ENCODE assay signal across 38 cellular contexts in the genomic region with DNA sequence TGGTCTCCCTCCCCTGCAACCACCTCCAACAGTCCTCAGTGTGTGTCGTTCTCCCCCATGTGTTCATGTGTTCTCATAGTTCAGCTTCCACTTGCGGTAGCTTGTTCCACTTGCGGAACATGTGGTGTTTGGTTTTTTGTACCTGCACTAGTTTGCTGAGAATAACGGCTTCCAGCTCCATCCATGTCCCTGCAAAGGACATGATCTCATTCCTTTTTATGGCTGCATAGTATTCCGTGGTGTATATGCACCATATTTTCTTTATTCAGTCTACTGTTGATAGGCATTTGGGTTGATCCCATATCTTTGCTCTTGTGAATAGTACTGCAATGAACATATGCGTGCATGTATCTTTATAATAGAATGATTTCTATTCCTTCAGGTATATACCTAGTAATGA. TPM values are rescaled to one million over a fixed set of nuclear protein-coding genes. Genes with fewer than 3 reads are reported as not detected.
"Had no signal": no experiment of that assay in that cellular context is flagged by ENCODE, and none has a peak within 500 bp of the region (broad histone marks: within the 10 kb centered on the region; RNA-seq: fewer than 3 reads in every experiment).

No MANE protein-coding gene starts in this region.

- H3K9me3 ChIP-seq: MG63 had no signal

- H3K4me3 ChIP-seq: MG63 had no signal

- DNase-seq: Karpas-422, MG63, MM.1S, MV-4-11, NCI-H1048, NCI-H1092, NCI-H1092 treated with DMSO at 0.1 percent for 48 hours, NCI-H1105, NCI-H1105 treated with DMSO at 0.1 percent for 48 hours, NCI-H1417, NCI-H1417 treated with DMSO at 0.1 percent for 48 hours, NCI-H1436, NCI-H1436 treated with DMSO at 0.1 percent for 48 hours, NCI-H146, NCI-H1694, NCI-H1694 treated with DMSO at 0.1 percent for 48 hours, NCI-H187, NCI-H187 treated with DMSO at 0.1 percent for 48 hours, NCI-H1930, NCI-H2029, NCI-H2029 treated with DMSO at 0.1 percent for 48 hours, NCI-H2081, NCI-H2081 treated with DMSO at 0.1 percent for 48 hours, NCI-H2107, NCI-H2171, NCI-H2171 treated with DMSO at 0.1 percent for 48 hours, NCI-H2227 treated with DMSO at 0.1 percent for 48 hours, NCI-H226, NCI-H345, NCI-H446, NCI-H446 treated with DMSO at 0.1 percent for 48 hours, NCI-H510A, NCI-H510A treated with DMSO at 0.1 percent for 48 hours, NCI-H524 had no signal

- H3K36me3 ChIP-seq: MG63 had no signal

- H3K27me3 ChIP-seq: MG63 had no signal

RNA-seq across cellular contexts. Expression of a gene that starts 45.1 kb away (rescaled TPM):
- total RNA-seq: LHCN-M2, M059J, MCF 10A, NCI-H460 had no signal
